Comparison of ENCODE assay signal across 13 cellular contexts in the genomic region with DNA sequence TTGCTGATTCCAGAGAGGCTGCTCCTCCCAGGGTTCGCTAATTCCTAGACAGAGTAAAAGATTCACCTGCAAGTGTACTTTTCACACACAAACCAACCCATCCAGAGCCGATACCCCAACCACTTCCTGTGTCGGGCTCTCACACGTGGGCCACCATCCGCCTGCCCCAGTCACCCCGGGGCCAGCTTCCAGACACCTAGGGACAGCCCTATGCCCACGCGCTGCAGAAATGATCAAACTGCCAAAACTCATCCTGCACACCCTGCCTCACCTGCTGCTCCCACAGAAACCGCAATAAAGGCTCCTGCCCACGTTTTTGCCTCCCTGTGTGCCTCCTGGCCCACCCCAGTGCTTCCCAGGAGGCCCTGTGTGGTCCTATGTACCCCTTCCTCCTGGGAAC. TPM values are rescaled to one million over a fixed set of nuclear protein-coding genes. Genes with fewer than 3 reads are reported as not detected.
DNase-seq lines count a peak whose midpoint lies in the region; ATAC-seq and TF ChIP-seq lines count a peak whose summit lies in the region.
"Had no signal": no experiment of that assay in that cellular context is flagged by ENCODE, and none has a peak within 500 bp of the region (broad histone marks: within the 10 kb centered on the region; RNA-seq: fewer than 3 reads in every experiment).

No MANE protein-coding gene starts in this region.

- peaks cover 7% of the 10 kb centered on the region for H3K36me3 Mint-ChIP-seq in glutamatergic neuron (ENCODE audit: unreplicated experiment)

- TF ChIP-seq CTCF in glutamatergic neuron (IDR thresholded peaks at IDR 0.05; ENCODE audit: partially characterized antibody, unreplicated experiment): no peak

- ATAC-seq in GM19328 (IDR thresholded peaks at IDR 0.05; ENCODE audit: unreplicated experiment): no peak
- no peak for ATAC-seq in HG03378 (IDR thresholded peaks at IDR 0.05; ENCODE audit: unreplicated experiment)

- H3K4me1 Mint-ChIP-seq in glutamatergic neuron (ENCODE audit: low read depth, unreplicated experiment): peaks cover 78% of the 10 kb centered on the region

- H3K27me3 Mint-ChIP-seq in glutamatergic neuron (ENCODE audit: unreplicated experiment): peaks cover 19% of the 10 kb centered on the region

- H3K27ac Mint-ChIP-seq in glutamatergic neuron (ENCODE audit: unreplicated experiment): peak overlapping the region; percentile 83
- H3K27ac Mint-ChIP-seq: memory B cell; T-helper 1 cell treated with Interleukin-12 subunit alpha and Interleukin-12 subunit beta and Interleukin-4 antibody, amounts not matched to agents 30 μg/mL and 1 μg/mL, for 36 hours had no signal

- DNase-seq in activated T-cell treated with anti-CD3 and anti-CD28 coated beads for 24 hours (ENCODE audit: low read depth) (peak; percentile 17), glutamatergic neuron (no peak), Ammon's horn (ENCODE audit: low spot score) (no peak), NCI-H748 treated with DMSO at 0.1 percent for 48 hours (lab: John Stamatoyannopoulos, UW) (no peak)
- peak; percentile 11 for DNase-seq in stimulated activated CD8-positive, alpha-beta memory T cell treated with anti-CD3 and anti-CD28 coated beads, Interleukin-12 subunit alpha, Interleukin-12 subunit beta, amount 100 ng/mL, for 24 hours (ENCODE audit: extremely low read depth)
- DNase-seq: NCI-H1092 treated with DMSO at 0.1 percent for 48 hours had no signal

- H3K9me3 Mint-ChIP-seq in glutamatergic neuron (ENCODE audit: unreplicated experiment): peaks cover 22% of the 10 kb centered on the region
- H3K9me3 Mint-ChIP-seq: memory B cell; T-helper 1 cell treated with Interleukin-12 subunit alpha and Interleukin-12 subunit beta and Interleukin-4 antibody, amounts not matched to agents 30 μg/mL and 1 μg/mL, for 36 hours had no signal

- H3K36me3 ChIP-seq in KOPT-K1 (ENCODE audit: insufficient read depth, low read length): no peaks in the 10 kb centered on the region
- H3K36me3 ChIP-seq: right atrium auricular region had no signal

- no peaks in the 10 kb centered on the region for H3K9me3 ChIP-seq in KOPT-K1 (ENCODE audit: insufficient read depth, low read length, poor library complexity, severe bottlenecking)
- H3K9me3 ChIP-seq: right atrium auricular region, suprapubic skin had no signal

- H3K4me3 Mint-ChIP-seq in glutamatergic neuron (ENCODE audit: unreplicated experiment): peak overlapping the region; percentile 23
- H3K4me3 Mint-ChIP-seq: memory B cell; T-helper 1 cell treated with Interleukin-12 subunit alpha and Interleukin-12 subunit beta and Interleukin-4 antibody, amounts not matched to agents 30 μg/mL and 1 μg/mL, for 36 hours had no signal

- H3K27ac ChIP-seq in KOPT-K1 (ENCODE audit: low read depth, low read length, poor library complexity, severe bottlenecking): peak overlapping the region; percentile 21
- H3K27ac ChIP-seq: right atrium auricular region, suprapubic skin had no signal

RNA-seq across cellular contexts. Expression of gene PSMG4, which starts 59.5 kb away (rescaled TPM):
- 37.2 TPM for total RNA-seq in glutamatergic neuron (ENCODE audit: unreplicated experiment)

Comparison
In these comparisons a context has a peak if more than half of its experiments do, and no peak if none do; other contexts are left out.
1. DNase-seq: peak in activated T-cell treated with anti-CD3 and anti-CD28 coated beads for 24 hours (single experiment) and stimulated activated CD8-positive, alpha-beta memory T cell treated with anti-CD3 and anti-CD28 coated beads, Interleukin-12 subunit alpha, Interleukin-12 subunit beta, amount 100 ng/mL, for 24 hours (single experiment); none in glutamatergic neuron (single experiment), Ammon's horn (single experiment) and NCI-H748 treated with DMSO at 0.1 percent for 48 hours (single experiment).